In the genomic region with DNA sequence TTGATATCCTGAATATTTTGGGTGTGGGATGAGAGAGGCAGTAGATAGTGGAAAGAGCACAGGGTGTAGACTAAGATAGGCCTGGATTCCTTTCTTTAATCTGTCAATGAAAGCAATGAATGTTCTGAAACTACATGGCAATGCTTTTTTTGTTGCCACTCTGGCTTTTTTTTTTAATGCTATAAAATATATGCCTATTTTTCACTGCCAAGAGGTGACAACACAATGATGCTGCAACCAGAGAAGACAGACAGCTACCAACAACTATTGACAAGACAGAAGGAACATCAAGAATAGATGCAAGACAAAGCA, we compare ENCODE assay signal across 1 cellular context.
TF ChIP-seq lines count a peak whose summit lies in the region.

No MANE protein-coding gene starts in this region.

TF ChIP-seq in neural cell, 6 proteins besides CTCF, POLR2A, EP300 and RAD21:
- no peak for TF ChIP-seq EZH2 (IDR thresholded peaks at IDR 0.05; ENCODE audit: borderline replicate concordance, insufficient read depth, low read length, poor library complexity, severe bottlenecking)
- no peak for TF ChIP-seq MXI1 (conservative IDR thresholded peaks at IDR 0.05; ENCODE audit: poor library complexity, severe bottlenecking)
- TF ChIP-seq REST (IDR thresholded peaks at IDR 0.05; ENCODE audit: borderline replicate concordance), result no peak
- no peak for TF ChIP-seq TAF1 (IDR thresholded peaks at IDR 0.05; ENCODE audit: low read depth)
- no peak for TF ChIP-seq SMC3 (conservative IDR thresholded peaks at IDR 0.05; ENCODE audit: poor library complexity)
- no peak for TF ChIP-seq POLR2AphosphoS5 (IDR thresholded peaks at IDR 0.05)
TF ChIP-seq in neural cell: peak in this region for 0.
